2 cellular contexts compared by ENCODE assay signal in the genomic region with DNA sequence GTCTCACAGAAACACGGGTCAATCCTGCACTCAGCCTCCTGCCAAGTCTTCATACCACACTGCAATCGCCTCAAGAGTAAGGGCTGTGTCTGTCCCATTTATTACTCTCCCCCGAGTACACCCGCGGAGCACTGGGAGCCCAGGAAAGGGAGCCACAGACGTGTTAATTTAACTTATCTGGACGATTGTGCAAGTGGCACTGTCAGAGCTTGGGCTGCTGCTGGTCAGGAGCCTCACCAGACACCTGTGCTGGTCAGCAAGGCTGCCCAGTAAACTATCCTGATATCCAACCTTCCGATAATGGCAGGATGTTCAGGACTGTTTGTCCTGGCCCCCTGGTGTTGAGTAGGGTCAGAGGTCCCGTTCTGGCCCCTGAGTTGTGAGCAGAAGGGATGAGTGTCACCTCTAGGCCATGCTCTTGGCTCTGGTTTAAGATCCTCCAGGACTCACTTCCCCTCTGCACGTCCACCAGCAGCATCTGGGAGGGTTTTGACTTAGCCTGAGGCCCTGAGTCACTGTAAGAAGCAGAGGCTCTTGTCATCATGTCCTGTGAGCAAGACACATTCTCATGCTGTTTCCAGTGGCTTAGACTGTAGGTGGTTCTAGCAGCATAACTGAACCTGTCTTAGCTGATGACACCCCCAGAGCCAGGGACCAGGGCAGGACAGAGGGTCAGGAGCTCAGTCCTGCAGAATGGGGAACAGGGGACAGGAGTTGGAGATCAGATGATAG.
TF ChIP-seq lines count a peak whose summit lies in the region.

No MANE protein-coding gene starts in this region.

TF ChIP-seq in SK-N-SH, 30 proteins besides CTCF, POLR2A, EP300 and RAD21 (continued from another document):
- TF ChIP-seq IRF3 (IDR thresholded peaks at IDR 0.05; ENCODE audit: low read depth, low read length) (no peak), GATA2 (CRISPR knock-in tag; IDR thresholded peaks at IDR 0.05) (no peak), USF2 (IDR thresholded peaks at IDR 0.05; ENCODE audit: borderline replicate concordance, low read depth, low read length) (no peak), MEF2A (IDR thresholded peaks at IDR 0.05; ENCODE audit: borderline replicate concordance, low read depth) (no peak), SIN3A (IDR thresholded peaks at IDR 0.05; ENCODE audit: borderline replicate concordance, low read depth, low read length) (no peak)
- TF ChIP-seq, protein P1, sequence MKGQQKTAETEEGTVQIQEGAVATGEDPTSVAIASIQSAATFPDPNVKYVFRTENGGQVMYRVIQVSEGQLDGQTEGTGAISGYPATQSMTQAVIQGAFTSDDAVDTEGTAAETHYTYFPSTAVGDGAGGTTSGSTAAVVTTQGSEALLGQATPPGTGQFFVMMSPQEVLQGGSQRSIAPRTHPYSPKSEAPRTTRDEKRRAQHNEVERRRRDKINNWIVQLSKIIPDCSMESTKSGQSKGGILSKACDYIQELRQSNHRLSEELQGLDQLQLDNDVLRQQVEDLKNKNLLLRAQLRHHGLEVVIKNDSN (IDR thresholded peaks at IDR 0.05; ENCODE audit: borderline replicate concordance, low read depth): no peak

TF ChIP-seq in SK-N-SH treated with all-trans-retinoic acid at 6 μM for 48 hours, 23 proteins besides CTCF, POLR2A, EP300 and RAD21 (continued from another document):
- TF ChIP-seq POU6F1 (CRISPR knock-in tag; IDR thresholded peaks at IDR 0.05; ENCODE audit: borderline replicate concordance, low read depth) (no peak), PPARA (CRISPR knock-in tag; IDR thresholded peaks at IDR 0.05; ENCODE audit: borderline replicate concordance) (no peak)
